11 cellular contexts compared by ENCODE assay signal in genomic region chr11:130122141-130122575, GRCh38. TPM values are rescaled to one million over a fixed set of nuclear protein-coding genes. Genes with fewer than 3 reads are reported as not detected.
DNase-seq lines count a peak whose midpoint lies in the region; ATAC-seq and TF ChIP-seq lines count a peak whose summit lies in the region.
"Had no signal": no experiment of that assay in that cellular context is flagged by ENCODE, and none has a peak within 500 bp of the region (broad histone marks: within the 10 kb centered on the region; RNA-seq: fewer than 3 reads in every experiment).

No MANE protein-coding gene starts in this region.

- H3K9me3 Mint-ChIP-seq in activated naive CD4-positive, alpha-beta T cell treated with anti-CD3 and anti-CD28 coated beads for 36 hours: no peaks in the 10 kb centered on the region

- H3K9me3 ChIP-seq in lower lobe of right lung (no peaks in the 10 kb centered on the region), thoracic aorta (no peaks in the 10 kb centered on the region)

- intact Hi-C loops in activated naive CD4-positive, alpha-beta T cell treated with anti-CD3 and anti-CD28 coated beads for 36 hours (cut with micrococcal nuclease): loop anchor here (1.0 kb wide), 4 partner anchors 53 to 479 kb away; partner anchors contain the start of gene APLP2
- intact Hi-C loops in lower lobe of right lung (cut with DNase I): loop anchor here (10.0 kb wide), 1 partner anchor 47 kb away; no protein-coding TSS in a partner anchor

- H3K4me3 ChIP-seq in lower lobe of right lung (no peak overlapping the region), thoracic aorta (no peak overlapping the region)
- H3K4me3 ChIP-seq: GM23248 had no signal

- peaks cover 17% of the 10 kb centered on the region for H3K36me3 Mint-ChIP-seq in activated naive CD4-positive, alpha-beta T cell treated with anti-CD3 and anti-CD28 coated beads for 36 hours (ENCODE audit: low read depth)

- peak overlapping the region; percentile 28 for H3K27ac ChIP-seq in lower lobe of right lung
- H3K27ac ChIP-seq in thoracic aorta: peak overlapping the region; percentile 48 to 51
- H3K27ac ChIP-seq: GM23248 had no signal

- DNase-seq in activated naive CD4-positive, alpha-beta T cell treated with Interleukin-2 at 50 U/mL for 16 hours: peak; percentile 9
- DNase-seq in activated naive CD4-positive, alpha-beta T cell (lab: John Stamatoyannopoulos, UW): no peak
- DNase-seq in activated naive CD4-positive, alpha-beta T cell treated with anti-CD3 and anti-CD28 coated beads for 36 hours: peak; percentile 75
- DNase-seq in lower lobe of right lung: no peak
- DNase-seq in thoracic aorta (ENCODE audit: low spot score): no peak
- DNase-seq in SK-N-DZ (ENCODE audit: low spot score): no peak
- DNase-seq in KG1 (lab: John Stamatoyannopoulos, UW): no peak
- DNase-seq: kidney glomerular epithelial cell, SHP77 had no signal

- CTCF ChIA-PET in activated naive CD4-positive, alpha-beta T cell treated with anti-CD3 and anti-CD28 coated beads for 36 hours (lab: Charles Lee): interaction anchor here (0.6 to 2.2 kb wide), 5 partner anchors 11 to 1346 kb away, joined by 3 to 10 read pairs (median 4); no protein-coding TSS in a partner anchor

- no peak for ATAC-seq in lower lobe of right lung
- no peak for ATAC-seq in thoracic aorta (ENCODE audit: insufficient number of reproducible peaks, low FRiP score, low read depth)
- no peak for ATAC-seq in HG02678 (IDR thresholded peaks at IDR 0.05; ENCODE audit: unreplicated experiment)

- no peak overlapping the region for H3K4me3 Mint-ChIP-seq in activated naive CD4-positive, alpha-beta T cell treated with anti-CD3 and anti-CD28 coated beads for 36 hours

- H3K4me1 ChIP-seq in lower lobe of right lung: peaks cover 72% of the 10 kb centered on the region
- peaks cover 21 to 40% of the 10 kb centered on the region in 2 donors for H3K4me1 ChIP-seq in thoracic aorta (ENCODE audit: control insufficient read depth in 1 of 2, low read depth in 2 of 2)

- H3K36me3 ChIP-seq in lower lobe of right lung (peaks cover 53% of the 10 kb centered on the region), thoracic aorta (peaks cover 10% of the 10 kb centered on the region)

- H3K27me3 ChIP-seq in lower lobe of right lung (ENCODE audit: low read depth) (no peaks in the 10 kb centered on the region), thoracic aorta (replicated peaks; ENCODE audit: insufficient read depth) (no peaks in the 10 kb centered on the region)

- no peak for TF ChIP-seq CTCF in lower lobe of right lung (IDR thresholded peaks at IDR 0.05)
- no peak for TF ChIP-seq CTCF in thoracic aorta (IDR thresholded peaks at IDR 0.05)

- H3K4me1 Mint-ChIP-seq in activated naive CD4-positive, alpha-beta T cell treated with anti-CD3 and anti-CD28 coated beads for 36 hours (ENCODE audit: low read depth): peaks cover 47% of the 10 kb centered on the region

- H3K27ac Mint-ChIP-seq in activated naive CD4-positive, alpha-beta T cell treated with anti-CD3 and anti-CD28 coated beads for 36 hours: no peak overlapping the region

- H3K27me3 Mint-ChIP-seq in activated naive CD4-positive, alpha-beta T cell treated with anti-CD3 and anti-CD28 coated beads for 36 hours (ENCODE audit: low read depth): peaks cover 5% of the 10 kb centered on the region

RNA-seq across cellular contexts. Expression of gene ST14, which starts 37.4 kb away (rescaled TPM):
- total RNA-seq in activated naive CD4-positive, alpha-beta T cell treated with anti-CD3 and anti-CD28 coated beads for 36 hours: not detected
- 61.1 TPM for total RNA-seq in lower lobe of right lung
- 1 to 10 TPM; 4.9 to 6.9 TPM for total RNA-seq in thoracic aorta
- not detected in 2 replicates for polyA plus RNA-seq in SK-N-DZ (2014; cell fraction: cytosol; rRNA removed)
- polyA plus RNA-seq in SK-N-DZ (2014; cell fraction: nucleus; rRNA removed): 0.42 TPM in 1 of 2 replicates, not detected in the other
- total RNA-seq: GM23248 had no signal
- polyA plus RNA-seq: GM23248 had no signal

RNA-seq across cellular contexts. Expression of gene APLP2, which starts 52.5 kb away (rescaled TPM):
- 10 to 100 TPM; 38.4 to 43.5 TPM for total RNA-seq in activated naive CD4-positive, alpha-beta T cell treated with anti-CD3 and anti-CD28 coated beads for 36 hours
- total RNA-seq in lower lobe of right lung (582 TPM), thoracic aorta (100 to 1,000 TPM; 493 to 557 TPM)
- polyA plus RNA-seq in SK-N-DZ (2014; cell fraction: cytosol; rRNA removed): 113 and 122 TPM in 2 replicates
- polyA plus RNA-seq in SK-N-DZ (2014; cell fraction: nucleus; rRNA removed): 120 and 142 TPM in 2 replicates

Comparison
In these comparisons a context has a peak if more than half of its experiments do, and no peak if none do; other contexts are left out.
1. DNase-seq: peak in activated naive CD4-positive, alpha-beta T cell treated with Interleukin-2 at 50 U/mL for 16 hours (single experiment) and activated naive CD4-positive, alpha-beta T cell treated with anti-CD3 and anti-CD28 coated beads for 36 hours (single experiment); none in activated naive CD4-positive, alpha-beta T cell (0 of 4), lower lobe of right lung (single experiment), thoracic aorta (single experiment), SK-N-DZ (single experiment) and KG1 (single experiment).
2. RNA of gene ST14, which starts 37.4 kb away (total RNA-seq): 61.1 TPM in lower lobe of right lung (single experiment) and 4.9 to 6.9 TPM in thoracic aorta; not detected in activated naive CD4-positive, alpha-beta T cell treated with anti-CD3 and anti-CD28 coated beads for 36 hours; every median in the first group is over 4 times any median in the second.
3. RNA of gene APLP2, which starts 52.5 kb away (total RNA-seq): 582 TPM in lower lobe of right lung (single experiment) and 493 to 557 TPM in thoracic aorta; 38.4 to 43.5 TPM in activated naive CD4-positive, alpha-beta T cell treated with anti-CD3 and anti-CD28 coated beads for 36 hours; every median in the first group is over 10 times any median in the second.